In genomic region chr5:132073231-132074013, GRCh38 we compare ENCODE assay signal across 2 cellular contexts.
TF ChIP-seq lines count a peak whose summit lies in the region.

Gene CSF2 (plus strand): TSS chr5:132073789. CDS start chr5:132073824, 35 bp downstream.

TF ChIP-seq in SK-N-SH, 30 proteins besides CTCF, POLR2A, EP300 and RAD21 (continued from another document):
- TF ChIP-seq, protein P1, sequence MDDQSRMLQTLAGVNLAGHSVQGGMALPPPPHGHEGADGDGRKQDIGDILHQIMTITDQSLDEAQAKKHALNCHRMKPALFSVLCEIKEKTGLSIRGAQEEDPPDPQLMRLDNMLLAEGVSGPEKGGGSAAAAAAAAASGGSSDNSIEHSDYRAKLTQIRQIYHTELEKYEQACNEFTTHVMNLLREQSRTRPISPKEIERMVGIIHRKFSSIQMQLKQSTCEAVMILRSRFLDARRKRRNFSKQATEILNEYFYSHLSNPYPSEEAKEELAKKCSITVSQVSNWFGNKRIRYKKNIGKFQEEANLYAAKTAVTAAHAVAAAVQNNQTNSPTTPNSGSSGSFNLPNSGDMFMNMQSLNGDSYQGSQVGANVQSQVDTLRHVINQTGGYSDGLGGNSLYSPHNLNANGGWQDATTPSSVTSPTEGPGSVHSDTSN (IDR thresholded peaks at IDR 0.05), result peak; percentile 47; the same call in 1 of the 2 replicates
- TF ChIP-seq CHD2 (IDR thresholded peaks at IDR 0.05; ENCODE audit: low read length, partially characterized antibody), result no peak

TF ChIP-seq in GM23338, 12 proteins besides CTCF, POLR2A, EP300 and RAD21 (continued from another document):
- TF ChIP-seq, protein P2, sequence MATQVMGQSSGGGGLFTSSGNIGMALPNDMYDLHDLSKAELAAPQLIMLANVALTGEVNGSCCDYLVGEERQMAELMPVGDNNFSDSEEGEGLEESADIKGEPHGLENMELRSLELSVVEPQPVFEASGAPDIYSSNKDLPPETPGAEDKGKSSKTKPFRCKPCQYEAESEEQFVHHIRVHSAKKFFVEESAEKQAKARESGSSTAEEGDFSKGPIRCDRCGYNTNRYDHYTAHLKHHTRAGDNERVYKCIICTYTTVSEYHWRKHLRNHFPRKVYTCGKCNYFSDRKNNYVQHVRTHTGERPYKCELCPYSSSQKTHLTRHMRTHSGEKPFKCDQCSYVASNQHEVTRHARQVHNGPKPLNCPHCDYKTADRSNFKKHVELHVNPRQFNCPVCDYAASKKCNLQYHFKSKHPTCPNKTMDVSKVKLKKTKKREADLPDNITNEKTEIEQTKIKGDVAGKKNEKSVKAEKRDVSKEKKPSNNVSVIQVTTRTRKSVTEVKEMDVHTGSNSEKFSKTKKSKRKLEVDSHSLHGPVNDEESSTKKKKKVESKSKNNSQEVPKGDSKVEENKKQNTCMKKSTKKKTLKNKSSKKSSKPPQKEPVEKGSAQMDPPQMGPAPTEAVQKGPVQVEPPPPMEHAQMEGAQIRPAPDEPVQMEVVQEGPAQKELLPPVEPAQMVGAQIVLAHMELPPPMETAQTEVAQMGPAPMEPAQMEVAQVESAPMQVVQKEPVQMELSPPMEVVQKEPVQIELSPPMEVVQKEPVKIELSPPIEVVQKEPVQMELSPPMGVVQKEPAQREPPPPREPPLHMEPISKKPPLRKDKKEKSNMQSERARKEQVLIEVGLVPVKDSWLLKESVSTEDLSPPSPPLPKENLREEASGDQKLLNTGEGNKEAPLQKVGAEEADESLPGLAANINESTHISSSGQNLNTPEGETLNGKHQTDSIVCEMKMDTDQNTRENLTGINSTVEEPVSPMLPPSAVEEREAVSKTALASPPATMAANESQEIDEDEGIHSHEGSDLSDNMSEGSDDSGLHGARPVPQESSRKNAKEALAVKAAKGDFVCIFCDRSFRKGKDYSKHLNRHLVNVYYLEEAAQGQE (IDR thresholded peaks at IDR 0.05; ENCODE audit: unreplicated experiment), result no peak
- TF ChIP-seq CREB1 (CRISPR knock-in tag; IDR thresholded peaks at IDR 0.05; ENCODE audit: low read depth), result no peak
